Comparison of ENCODE assay signal across 13 cellular contexts in genomic region chr20:58659841-58660240, GRCh38. TPM values are rescaled to one million over a fixed set of nuclear protein-coding genes. Genes with fewer than 3 reads are reported as not detected.
A peak's percentile ranks its signal among the peaks of the same experiment; 100 is the strongest.
DNase-seq lines count a peak whose midpoint lies in the region; ATAC-seq and TF ChIP-seq lines count a peak whose summit lies in the region.
"Had no signal": no experiment of that assay in that cellular context is flagged by ENCODE, and none has a peak within 500 bp of the region (broad histone marks: within the 10 kb centered on the region; RNA-seq: fewer than 3 reads in every experiment).

No MANE protein-coding gene starts in this region.

- H3K27me3 ChIP-seq in SK-N-SH (ENCODE audit: insufficient read depth), result no peaks in the 10 kb centered on the region
- H3K27me3 ChIP-seq: upper lobe of left lung had no signal

- H2AFZ ChIP-seq in SK-N-SH (ENCODE audit: low read depth), result no peak overlapping the region

- no peaks in the 10 kb centered on the region for H3K9me3 Mint-ChIP-seq in activated naive CD8-positive, alpha-beta T cell treated with anti-CD3 and anti-CD28 coated beads, Interleukin-2, amount 50 U/mL, for 24 hours
- no peaks in the 10 kb centered on the region for H3K9me3 Mint-ChIP-seq in neural crest cell

- DNase-seq in SK-N-SH (no peak), LoVo (ENCODE audit: low spot score) (peak; percentile 32), neural crest cell (ENCODE audit: low read depth, low spot score) (no peak), SW480 (ENCODE audit: low spot score) (no peak), GM19240 (ENCODE audit: insufficient read length, low spot score) (no peak)
- DNase-seq in activated naive CD8-positive, alpha-beta T cell treated with anti-CD3 and anti-CD28 coated beads, Interleukin-2, amount 50 U/mL, for 24 hours, result no peak
- DNase-seq: AML-193, NCI-H1694, posterior cingulate gyrus, Right ventricle myocardium superior, upper lobe of left lung had no signal

- H3K9me2 ChIP-seq in SK-N-SH, result no peaks in the 10 kb centered on the region

- POLR2A ChIA-PET in SK-N-SH (lab: Yijun Ruan, JAX), result no interaction called here

- WGBS in SK-N-SH (ENCODE audit: low lambda C conversion rate), result 79% methylated on average over 2 of the region's 3 CpGs

- ATAC-seq in SK-N-SH treated with all-trans-retinoic acid at 6 μM for 48 hours (no peak), HG02588 (IDR thresholded peaks at IDR 0.05; ENCODE audit: unreplicated experiment) (no peak)
- no peak for ATAC-seq in activated naive CD8-positive, alpha-beta T cell treated with anti-CD3 and anti-CD28 coated beads, Interleukin-2, amount 50 U/mL, for 24 hours

- H3K4me1 Mint-ChIP-seq in activated naive CD8-positive, alpha-beta T cell treated with anti-CD3 and anti-CD28 coated beads, Interleukin-2, amount 50 U/mL, for 24 hours, result peaks cover 88% of the 10 kb centered on the region
- H3K4me1 Mint-ChIP-seq in neural crest cell, result peaks cover 30% of the 10 kb centered on the region

- H3K4me3 Mint-ChIP-seq in activated naive CD8-positive, alpha-beta T cell treated with anti-CD3 and anti-CD28 coated beads, Interleukin-2, amount 50 U/mL, for 24 hours, result peak overlapping the region; percentile 49
- no peak overlapping the region for H3K4me3 Mint-ChIP-seq in neural crest cell

- no peak overlapping the region for H3K4me3 ChIP-seq in SK-N-SH (ENCODE audit: low read depth in 2 of 2, low read length in 1 of 2)
- H3K4me3 ChIP-seq: upper lobe of left lung had no signal

- no peak overlapping the region for H3K9ac ChIP-seq in SK-N-SH

- TF ChIP-seq CTCF in SK-N-SH (IDR thresholded peaks at IDR 0.05), result no peak
- TF ChIP-seq CTCF in neural crest cell (conservative IDR thresholded peaks at IDR 0.05), result no peak

- TF ChIP-seq EP300 in SK-N-SH (IDR thresholded peaks at IDR 0.05; ENCODE audit: borderline replicate concordance in 1 of 2, low read depth in 1 of 2, low read length in 1 of 2), result no peak

- CTCF ChIA-PET in SK-N-SH (lab: Yijun Ruan, JAX), result interaction anchor here (0.9 to 2.8 kb wide), 4 partner anchors 9 to 796 kb away, joined by 3 to 12 read pairs (median 7); partner anchors contain the start of gene STX16

- peak overlapping the region; percentile 86 for H3K27ac Mint-ChIP-seq in activated naive CD8-positive, alpha-beta T cell treated with anti-CD3 and anti-CD28 coated beads, Interleukin-2, amount 50 U/mL, for 24 hours
- H3K27ac Mint-ChIP-seq in neural crest cell (ENCODE audit: unreplicated experiment), result peak overlapping the region; percentile 5

- H3F3A ChIP-seq in SK-N-SH (replicated peaks; ENCODE audit: insufficient read depth), result no peaks in the 10 kb centered on the region

- H3K36me3 Mint-ChIP-seq in activated naive CD8-positive, alpha-beta T cell treated with anti-CD3 and anti-CD28 coated beads, Interleukin-2, amount 50 U/mL, for 24 hours (ENCODE audit: low read depth), result peaks cover 36% of the 10 kb centered on the region
- no peaks in the 10 kb centered on the region for H3K36me3 Mint-ChIP-seq in neural crest cell (ENCODE audit: low read depth)

- peaks cover 23 to 26% of the 10 kb centered on the region in 2 experiments; a peak in 3 of 4 replicates for H3K4me1 ChIP-seq in SK-N-SH (ENCODE audit: control insufficient read depth in 1 of 2, insufficient read depth in 2 of 2, low read depth in 1 of 2, low read length in 1 of 2)

- H4K20me1 ChIP-seq in SK-N-SH (ENCODE audit: insufficient read depth), result peaks cover under 1% of the 10 kb centered on the region; the same call in 1 of the 2 replicates

- 0 out of 4 replicates have a peak overlapping the region, but pooled peaks of 1 of the 2 experiments have one; percentile 5 for H3K27ac ChIP-seq in SK-N-SH (ENCODE audit: low read depth in 2 of 2, low read length in 1 of 2)

- no peaks in the 10 kb centered on the region for H3K27me3 Mint-ChIP-seq in activated naive CD8-positive, alpha-beta T cell treated with anti-CD3 and anti-CD28 coated beads, Interleukin-2, amount 50 U/mL, for 24 hours
- H3K27me3 Mint-ChIP-seq in neural crest cell (ENCODE audit: low read depth), result no peaks in the 10 kb centered on the region

- no peak for TF ChIP-seq RAD21 in SK-N-SH (IDR thresholded peaks at IDR 0.05; ENCODE audit: low read length)

- no peaks in the 10 kb centered on the region for H3K9me3 ChIP-seq in SK-N-SH
- H3K9me3 ChIP-seq: upper lobe of left lung had no signal

- H3K4me2 ChIP-seq in SK-N-SH, result 0 out of 2 replicates have a peak overlapping the region, but pooled peaks have one; percentile 93

- H3K79me2 ChIP-seq in SK-N-SH (ENCODE audit: insufficient read depth), result peaks cover 100% of the 10 kb centered on the region

- peaks cover 30 to 61% of the 10 kb centered on the region in 2 experiments for H3K36me3 ChIP-seq in SK-N-SH (replicated peaks in 1 of 2; ENCODE audit: control insufficient read depth in 1 of 2, insufficient read depth in 2 of 2, low read length in 1 of 2)

TF ChIP-seq in SK-N-SH, 30 proteins besides CTCF, POLR2A, EP300 and RAD21:
- TF ChIP-seq FOSL2 (IDR thresholded peaks at IDR 0.05; ENCODE audit: borderline replicate concordance, low read depth), result no peak
- no peak for TF ChIP-seq NRF1 (IDR thresholded peaks at IDR 0.05; ENCODE audit: low read depth, low read length)

TF ChIP-seq in SK-N-SH treated with all-trans-retinoic acid at 6 μM for 48 hours, 23 proteins besides CTCF, POLR2A, EP300 and RAD21:
- TF ChIP-seq, protein P1, sequence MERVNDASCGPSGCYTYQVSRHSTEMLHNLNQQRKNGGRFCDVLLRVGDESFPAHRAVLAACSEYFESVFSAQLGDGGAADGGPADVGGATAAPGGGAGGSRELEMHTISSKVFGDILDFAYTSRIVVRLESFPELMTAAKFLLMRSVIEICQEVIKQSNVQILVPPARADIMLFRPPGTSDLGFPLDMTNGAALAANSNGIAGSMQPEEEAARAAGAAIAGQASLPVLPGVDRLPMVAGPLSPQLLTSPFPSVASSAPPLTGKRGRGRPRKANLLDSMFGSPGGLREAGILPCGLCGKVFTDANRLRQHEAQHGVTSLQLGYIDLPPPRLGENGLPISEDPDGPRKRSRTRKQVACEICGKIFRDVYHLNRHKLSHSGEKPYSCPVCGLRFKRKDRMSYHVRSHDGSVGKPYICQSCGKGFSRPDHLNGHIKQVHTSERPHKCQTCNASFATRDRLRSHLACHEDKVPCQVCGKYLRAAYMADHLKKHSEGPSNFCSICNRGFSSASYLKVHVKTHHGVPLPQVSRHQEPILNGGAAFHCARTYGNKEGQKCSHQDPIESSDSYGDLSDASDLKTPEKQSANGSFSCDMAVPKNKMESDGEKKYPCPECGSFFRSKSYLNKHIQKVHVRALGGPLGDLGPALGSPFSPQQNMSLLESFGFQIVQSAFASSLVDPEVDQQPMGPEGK (CRISPR knock-in tag; IDR thresholded peaks at IDR 0.05; ENCODE audit: borderline replicate concordance), result no peak
- TF ChIP-seq ZNF565 (CRISPR knock-in tag; conservative IDR thresholded peaks at IDR 0.05; ENCODE audit: low read depth) (no peak), TSHZ2 (CRISPR knock-in tag; IDR thresholded peaks at IDR 0.05) (no peak), ISL1 (CRISPR knock-in tag; IDR thresholded peaks at IDR 0.05) (no peak), CSRNP3 (CRISPR knock-in tag; IDR thresholded peaks at IDR 0.05) (no peak)

RNA-seq across cellular contexts. Expression of gene STX16, which starts 8.8 kb away (rescaled TPM):
- polyA plus RNA-seq in SK-N-SH (2012; rRNA removed), result 63.8 and 90.9 TPM in 2 replicates
- 54.0 and 56.0 TPM in 2 replicates for polyA plus RNA-seq in SK-N-SH (2012; cell fraction: cytosol; rRNA removed)
- 199 and 277 TPM in 2 replicates for polyA plus RNA-seq in SK-N-SH (2012; cell fraction: nucleus; rRNA removed)
- total RNA-seq in neural crest cell, result 57.3 and 58.7 TPM in 2 replicates

RNA-seq across cellular contexts. Expression of gene NPEPL1, which starts 32.8 kb away (rescaled TPM):
- polyA plus RNA-seq in SK-N-SH (2012; rRNA removed), result 2.3 and 2.8 TPM in 2 replicates
- polyA plus RNA-seq in SK-N-SH (2012; cell fraction: cytosol; rRNA removed), result 0.15 and 0.31 TPM in 2 replicates
- polyA plus RNA-seq in SK-N-SH (2012; cell fraction: nucleus; rRNA removed), result 26.7 and 39.7 TPM in 2 replicates
- total RNA-seq in neural crest cell, result 32.0 and 34.0 TPM in 2 replicates
